8 cellular contexts compared by ENCODE assay signal in the genomic region with DNA sequence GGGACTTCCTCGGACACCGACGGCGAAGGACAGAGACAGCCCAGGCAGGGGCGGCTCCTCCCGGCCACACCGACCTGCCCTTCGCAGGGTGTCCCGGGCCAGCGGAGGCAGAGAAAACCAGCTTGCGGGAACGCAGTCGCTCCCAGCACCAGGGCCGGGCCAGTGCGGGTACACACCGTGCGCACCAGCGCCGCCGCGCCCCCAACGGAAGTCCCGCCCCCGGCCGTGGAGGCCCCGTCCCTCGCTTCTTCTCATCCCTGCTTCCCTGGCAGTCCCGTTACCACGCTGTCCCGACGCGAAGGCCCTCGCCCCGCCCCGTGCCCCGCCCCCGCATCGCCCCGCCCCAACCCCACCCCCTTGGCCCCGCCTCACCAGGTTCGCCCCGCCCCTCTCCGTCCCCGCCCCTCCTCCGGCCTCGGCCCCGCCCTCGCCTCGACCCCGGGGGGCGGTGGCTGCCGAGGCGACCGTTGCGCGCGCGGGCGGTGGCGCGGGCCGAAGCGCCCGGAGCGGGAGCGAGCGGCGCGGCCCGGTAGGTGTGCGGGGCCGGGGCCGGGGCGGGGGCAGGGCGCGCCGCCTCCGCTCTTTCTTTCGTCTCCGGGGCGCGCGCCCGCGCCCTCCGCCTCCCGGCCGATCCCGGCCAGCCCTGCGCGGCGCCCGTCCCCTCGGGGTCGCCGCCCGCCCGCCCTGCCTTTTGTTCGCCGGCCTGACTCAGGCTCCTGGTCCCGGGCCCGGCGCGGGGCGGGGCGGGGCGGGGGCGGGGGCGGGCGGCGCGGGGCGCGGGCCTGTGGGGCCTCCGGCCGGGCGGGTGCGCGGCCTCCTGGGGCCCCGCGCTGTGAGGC. TPM values are rescaled to one million over a fixed set of nuclear protein-coding genes. Genes with fewer than 3 reads are reported as not detected.
DNase-seq lines count a peak whose midpoint lies in the region; ATAC-seq and TF ChIP-seq lines count a peak whose summit lies in the region.

A gene with protein sequence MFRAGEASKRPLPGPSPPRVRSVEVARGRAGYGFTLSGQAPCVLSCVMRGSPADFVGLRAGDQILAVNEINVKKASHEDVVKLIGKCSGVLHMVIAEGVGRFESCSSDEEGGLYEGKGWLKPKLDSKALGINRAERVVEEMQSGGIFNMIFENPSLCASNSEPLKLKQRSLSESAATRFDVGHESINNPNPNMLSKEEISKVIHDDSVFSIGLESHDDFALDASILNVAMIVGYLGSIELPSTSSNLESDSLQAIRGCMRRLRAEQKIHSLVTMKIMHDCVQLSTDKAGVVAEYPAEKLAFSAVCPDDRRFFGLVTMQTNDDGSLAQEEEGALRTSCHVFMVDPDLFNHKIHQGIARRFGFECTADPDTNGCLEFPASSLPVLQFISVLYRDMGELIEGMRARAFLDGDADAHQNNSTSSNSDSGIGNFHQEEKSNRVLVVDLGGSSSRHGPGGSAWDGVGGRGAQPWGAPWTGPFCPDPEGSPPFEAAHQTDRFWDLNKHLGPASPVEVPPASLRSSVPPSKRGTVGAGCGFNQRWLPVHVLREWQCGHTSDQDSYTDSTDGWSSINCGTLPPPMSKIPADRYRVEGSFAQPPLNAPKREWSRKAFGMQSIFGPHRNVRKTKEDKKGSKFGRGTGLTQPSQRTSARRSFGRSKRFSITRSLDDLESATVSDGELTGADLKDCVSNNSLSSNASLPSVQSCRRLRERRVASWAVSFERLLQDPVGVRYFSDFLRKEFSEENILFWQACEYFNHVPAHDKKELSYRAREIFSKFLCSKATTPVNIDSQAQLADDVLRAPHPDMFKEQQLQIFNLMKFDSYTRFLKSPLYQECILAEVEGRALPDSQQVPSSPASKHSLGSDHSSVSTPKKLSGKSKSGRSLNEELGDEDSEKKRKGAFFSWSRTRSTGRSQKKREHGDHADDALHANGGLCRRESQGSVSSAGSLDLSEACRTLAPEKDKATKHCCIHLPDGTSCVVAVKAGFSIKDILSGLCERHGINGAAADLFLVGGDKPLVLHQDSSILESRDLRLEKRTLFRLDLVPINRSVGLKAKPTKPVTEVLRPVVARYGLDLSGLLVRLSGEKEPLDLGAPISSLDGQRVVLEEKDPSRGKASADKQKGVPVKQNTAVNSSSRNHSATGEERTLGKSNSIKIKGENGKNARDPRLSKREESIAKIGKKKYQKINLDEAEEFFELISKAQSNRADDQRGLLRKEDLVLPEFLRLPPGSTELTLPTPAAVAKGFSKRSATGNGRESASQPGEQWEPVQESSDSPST (N-terminal part only) (plus strand): TSS at position 451 of the 839 bp plus-strand sequence. CDS start 23,150 bp downstream, outside the sequence.

- H3F3A ChIP-seq in PC-3 (ENCODE audit: low read length, unreplicated experiment), result no peaks in the 10 kb centered on the region

- under 1% methylated on average over 112 of the region's 121 CpGs for WGBS in HUES64
- 0 to 1% methylated on average over 28 to 121 of the region's 121 CpGs for WGBS in esophagus, 2 donors

- H3K79me2 ChIP-seq in PC-3 (ENCODE audit: low read length), result peaks cover 14% of the 10 kb centered on the region

- H4K20me1 ChIP-seq in PC-3 (ENCODE audit: low read length), result no peaks in the 10 kb centered on the region

- no TSS peak for BruUV-seq in PC-3 (replicated peaks; lab: Mats Ljungman, UMichigan)

- peaks cover 6% of the 10 kb centered on the region for H3K4me1 ChIP-seq in CD8-positive, alpha-beta memory T cell (ENCODE audit: insufficient read depth, low read length)
- H3K4me1 ChIP-seq in HUES64 (ENCODE audit: insufficient read depth, low read length) (peaks cover 8% of the 10 kb centered on the region; the same call in 1 of the 2 replicates), PC-3 (ENCODE audit: insufficient read depth, low read length) (peaks cover 6% of the 10 kb centered on the region; the same call in 1 of the 2 replicates), esophagus (ENCODE audit: control insufficient read depth in 2 of 2, insufficient read depth in 2 of 2, low read length in 1 of 2) (peaks cover 0 to 12% of the 10 kb centered on the region in 2 donors), mucosa of stomach (ENCODE audit: control insufficient read depth, insufficient read depth, low read length) (peaks cover 17% of the 10 kb centered on the region)

- ATAC-seq in GM21423 (IDR thresholded peaks at IDR 0.05; ENCODE audit: unreplicated experiment) (peak; percentile 91), PC-3 (peak; percentile 91)
- ATAC-seq in activated T-cell treated with anti-CD3 and anti-CD28 coated beads, Interleukin-2, amount 50 U/mL, for 4 hours, result peak; percentile 93 to 95

- peak within 1 kb of the TSS; percentile 79 for H2AFZ ChIP-seq in PC-3 (ENCODE audit: low read length)

- POLR2A ChIA-PET in CD8-positive, alpha-beta memory T cell (lab: Charles Lee), result no interaction called here
- POLR2A ChIA-PET in PC-3 (lab: Charles Lee; ENCODE audit: unreplicated experiment), result interaction anchor here (0.6 kb wide), 1 partner anchor 13 kb away, joined by 7 read pairs; no protein-coding TSS in a partner anchor

- DNase-seq in CD8-positive, alpha-beta memory T cell, result peak; percentile 61 to 88 (median 78)
- DNase-seq in PC-3, result peak; percentile 84
- DNase-seq in activated T-cell treated with anti-CD3 and anti-CD28 coated beads, Interleukin-2, amount 50 U/mL, for 4 hours, result peak; percentile 83
- DNase-seq in stimulated activated CD8-positive, alpha-beta memory T cell treated with anti-CD3 and anti-CD28 coated beads, Interleukin-4, amount 100 ng/mL, for 4 hours (ENCODE audit: low read depth in 2 of 2, low spot score in 1 of 2), result peak; percentile 45 to 74

- intact Hi-C loops in PC-3 (cut with micrococcal nuclease), result no loop called here

- H3K36me3 Mint-ChIP-seq in CD8-positive, alpha-beta memory T cell, result peaks cover 0 to 2% (median 0%) of the 10 kb centered on the region in 3 donors
- H3K36me3 Mint-ChIP-seq in activated T-cell treated with anti-CD3 and anti-CD28 coated beads, Interleukin-2, amount 50 U/mL, for 4 hours (ENCODE audit: insufficient read depth), result no peaks in the 10 kb centered on the region

- H3K27me3 ChIP-seq in CD8-positive, alpha-beta memory T cell (ENCODE audit: insufficient read depth, low read length, poor library complexity, severe bottlenecking), result peaks cover 7% of the 10 kb centered on the region
- peaks cover 18% of the 10 kb centered on the region for H3K27me3 ChIP-seq in HUES64 (ENCODE audit: insufficient read depth, low read length)
- H3K27me3 ChIP-seq in PC-3 (ENCODE audit: low read length), result no peaks in the 10 kb centered on the region
- no peaks in the 10 kb centered on the region for H3K27me3 ChIP-seq in esophagus (ENCODE audit: control insufficient read depth in 1 of 2, insufficient read depth in 2 of 2, low read length in 2 of 2)
- H3K27me3 ChIP-seq in mucosa of stomach (ENCODE audit: control insufficient read depth, insufficient read depth, low read length), result peaks cover 5% of the 10 kb centered on the region

- no peaks in the 10 kb centered on the region for H3K36me3 ChIP-seq in CD8-positive, alpha-beta memory T cell (ENCODE audit: insufficient read depth, low read length)
- H3K36me3 ChIP-seq in HUES64 (ENCODE audit: insufficient read depth, low read length) (no peaks in the 10 kb centered on the region), PC-3 (ENCODE audit: low read depth, low read length) (no peaks in the 10 kb centered on the region), esophagus (ENCODE audit: control insufficient read depth in 2 of 2, insufficient read depth in 2 of 2, low read length in 1 of 2) (no peaks in the 10 kb centered on the region), mucosa of stomach (ENCODE audit: control insufficient read depth, insufficient read depth, low read length) (no peaks in the 10 kb centered on the region)

- no peak for TF ChIP-seq CTCF in PC-3 (conservative IDR thresholded peaks at IDR 0.05; ENCODE audit: low read depth, low read length)

- H3K9me3 Mint-ChIP-seq in CD8-positive, alpha-beta memory T cell, result no peaks in the 10 kb centered on the region
- peaks cover 3% of the 10 kb centered on the region for H3K9me3 Mint-ChIP-seq in activated T-cell treated with anti-CD3 and anti-CD28 coated beads, Interleukin-2, amount 50 U/mL, for 4 hours

- CTCF ChIA-PET in CD8-positive, alpha-beta memory T cell (lab: Charles Lee), result no interaction called here
- CTCF ChIA-PET in PC-3 (lab: Charles Lee), result no interaction called here

- peak within 1 kb of the TSS; percentile 85 to 95 (median 91) for H3K4me3 Mint-ChIP-seq in CD8-positive, alpha-beta memory T cell
- H3K4me3 Mint-ChIP-seq in activated T-cell treated with anti-CD3 and anti-CD28 coated beads, Interleukin-2, amount 50 U/mL, for 4 hours, result peak within 1 kb of the TSS; percentile 87

- H3K27ac Mint-ChIP-seq in CD8-positive, alpha-beta memory T cell, result peak within 1 kb of the TSS in 7 of 8 donors; percentile 66 to 99 (median 80)

- H3K27ac ChIP-seq in CD8-positive, alpha-beta memory T cell (ENCODE audit: low read depth, low read length), result peak within 1 kb of the TSS; percentile 54
- H3K27ac ChIP-seq in HUES64 (ENCODE audit: low read depth, low read length) (no peak within 1 kb of the TSS; the same call in 1 of the 2 replicates), PC-3 (ENCODE audit: low read length) (peak within 1 kb of the TSS; percentile 19), esophagus (ENCODE audit: low read depth in 2 of 2, low read length in 1 of 2) (peak within 1 kb of the TSS; percentile 96 to 97)

- no peaks in the 10 kb centered on the region for H3K9me3 ChIP-seq in CD8-positive, alpha-beta memory T cell (ENCODE audit: low read length)
- H3K9me3 ChIP-seq in HUES64 (ENCODE audit: insufficient read depth, low read depth, low read length), result no peaks in the 10 kb centered on the region
- H3K9me3 ChIP-seq in PC-3 (ENCODE audit: low read length), result no peaks in the 10 kb centered on the region
- H3K9me3 ChIP-seq in esophagus (ENCODE audit: control insufficient read depth in 2 of 2, insufficient read depth in 1 of 2, low read depth in 1 of 2, low read length in 1 of 2), result no peaks in the 10 kb centered on the region
- no peaks in the 10 kb centered on the region for H3K9me3 ChIP-seq in mucosa of stomach (ENCODE audit: control insufficient read depth, low read length)

- H3K4me3 ChIP-seq in CD8-positive, alpha-beta memory T cell (ENCODE audit: low read length), result peak within 1 kb of the TSS; percentile 61
- peak within 1 kb of the TSS; percentile 72 for H3K4me3 ChIP-seq in HUES64 (ENCODE audit: low read length)
- H3K4me3 ChIP-seq in PC-3 (ENCODE audit: low read length), result peak within 1 kb of the TSS; percentile 90
- H3K4me3 ChIP-seq in esophagus (ENCODE audit: low read depth in 1 of 2, low read length in 2 of 2), result peak within 1 kb of the TSS; percentile 48 to 63
- peak within 1 kb of the TSS; percentile 25 for H3K4me3 ChIP-seq in mucosa of stomach (ENCODE audit: low read length)

- peak within 1 kb of the TSS; percentile 92 for H3K9ac ChIP-seq in HUES64 (ENCODE audit: low read depth, low read length)
- peak within 1 kb of the TSS; percentile 74 for H3K9ac ChIP-seq in PC-3 (ENCODE audit: low read length)
- H3K9ac ChIP-seq in mucosa of stomach (ENCODE audit: low read length), result peak within 1 kb of the TSS; percentile 72

- peak within 1 kb of the TSS; percentile 96 for H3K4me2 ChIP-seq in PC-3 (ENCODE audit: low read length)

- H3K9me2 ChIP-seq in PC-3 (replicated peaks; ENCODE audit: low read length), result no peaks in the 10 kb centered on the region

- H3K27me3 Mint-ChIP-seq in CD8-positive, alpha-beta memory T cell, result peaks cover 10 to 18% of the 10 kb centered on the region in 2 donors
- peaks cover 7% of the 10 kb centered on the region for H3K27me3 Mint-ChIP-seq in activated T-cell treated with anti-CD3 and anti-CD28 coated beads, Interleukin-2, amount 50 U/mL, for 4 hours (ENCODE audit: low read depth)

- H3K4me1 Mint-ChIP-seq in CD8-positive, alpha-beta memory T cell, result peaks cover 14% of the 10 kb centered on the region in 3 donors
- H3K4me1 Mint-ChIP-seq in activated T-cell treated with anti-CD3 and anti-CD28 coated beads, Interleukin-2, amount 50 U/mL, for 4 hours (ENCODE audit: low read depth), result peaks cover 11% of the 10 kb centered on the region

RNA-seq across cellular contexts. Expression of the gene that starts here (rescaled TPM):
- total RNA-seq in CD8-positive, alpha-beta memory T cell, result 1 to 10 TPM; 2.3 to 2.4 TPM
- 3.0 TPM for polyA plus RNA-seq in CD8-positive, alpha-beta memory T cell
- 16.6 TPM for polyA plus RNA-seq in HUES64 (2013, experiment 1 of 2)
- 20.4 TPM for polyA plus RNA-seq in HUES64 (2013, experiment 2 of 2)
- total RNA-seq in PC-3 (2014; rRNA removed), result 10.3 and 13.8 TPM in 2 replicates
- 1 to 10 TPM; 2.3 to 3.0 (median 2.5) TPM for total RNA-seq in activated T-cell treated with anti-CD3 and anti-CD28 coated beads, Interleukin-2, amount 50 U/mL, for 4 hours
- polyA plus RNA-seq in esophagus, result 10 to 100 TPM; 54.3 to 62.9 TPM

Comparison
In these comparisons a context has a peak if more than half of its experiments do, and no peak if none do; other contexts are left out.
1. RNA of the gene that starts here (polyA plus RNA-seq): 54.3 to 62.9 TPM in esophagus; 3.0 TPM in CD8-positive, alpha-beta memory T cell (single experiment); every median in the first group is over 10 times any median in the second.
2. H3K4me3 ChIP-seq: peak in every context shown above with its lines; median percentile 90 in PC-3; 72 in HUES64; 61 in CD8-positive, alpha-beta memory T cell; 56 in esophagus; 25 in mucosa of stomach.
3. Peak in every context shown above with its lines, with median percentiles within 50 percentile points of each other: DNase-seq, ATAC-seq and H3K9ac ChIP-seq.